19 cellular contexts compared by ENCODE assay signal in the genomic region with DNA sequence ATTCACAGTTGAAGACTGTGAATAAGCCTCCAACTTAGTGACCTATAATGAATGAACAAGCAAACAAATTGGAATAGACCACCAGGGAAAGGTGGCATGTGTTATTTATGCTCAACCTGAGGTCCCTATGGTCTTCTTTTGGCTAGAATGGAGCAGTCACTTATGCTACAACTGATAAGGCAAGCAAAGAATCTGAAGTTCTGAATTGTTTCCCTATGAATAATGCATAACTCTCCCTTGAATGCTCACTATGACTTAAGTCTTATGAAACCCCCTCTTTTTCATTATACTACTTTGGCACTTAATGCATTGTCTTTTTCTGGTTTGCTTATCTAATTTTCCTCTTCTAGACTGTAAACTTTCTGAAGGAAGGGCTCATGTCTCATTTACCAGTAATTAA. TPM values are rescaled to one million over a fixed set of nuclear protein-coding genes. Genes with fewer than 3 reads are reported as not detected.
DNase-seq lines count a peak whose midpoint lies in the region; ATAC-seq lines count a peak whose summit lies in the region.
"Had no signal": no experiment of that assay in that cellular context is flagged by ENCODE, and none has a peak within 500 bp of the region (broad histone marks: within the 10 kb centered on the region; RNA-seq: fewer than 3 reads in every experiment).

No MANE protein-coding gene starts in this region.

- ATAC-seq in GM21723 (IDR thresholded peaks at IDR 0.05; ENCODE audit: unreplicated experiment), result no peak

- no peaks in the 10 kb centered on the region for H3K27me3 ChIP-seq in SJSA1 (replicated peaks)

- H3K4me3 ChIP-seq in SJSA1, result no peak overlapping the region
- H3K4me3 ChIP-seq: heart right ventricle had no signal

- no peaks in the 10 kb centered on the region for H3K36me3 ChIP-seq in SJSA1
- H3K36me3 ChIP-seq: heart right ventricle had no signal

- peak overlapping the region; percentile 81 for H3K27ac ChIP-seq in SJSA1

- no peaks in the 10 kb centered on the region for H3K9me3 ChIP-seq in SJSA1 (replicated peaks)
- H3K9me3 ChIP-seq: heart right ventricle had no signal

- peak; percentile 70 for DNase-seq in EL
- no peak for DNase-seq in SJSA1 (ENCODE audit: low read depth in 1 of 2, low spot score in 2 of 2)
- DNase-seq in fibroblast of peridontal ligament (ENCODE audit: extremely low read depth), result peak; percentile 28
- DNase-seq in renal cortical epithelial cell (ENCODE audit: low read depth), result peak; percentile 11
- DNase-seq in activated naive CD4-positive, alpha-beta T cell treated with Interleukin-2 at 50 U/mL for 16 hours, result no peak
- DNase-seq in retina, result no peak
- no peak for DNase-seq in activated T-cell treated with anti-CD3 and anti-CD28 coated beads, Interleukin-2, amount 50 U/mL, for 1 hour
- DNase-seq: activated CD4-positive, alpha-beta memory T cell treated with anti-CD3 and anti-CD28 coated beads, Interleukin-2, amount 10 ng/mL, durations not matched to agents 7 days and 5 days; activated naive CD8-positive, alpha-beta T cell treated with anti-CD3 and anti-CD28 coated beads, Interleukin-2, amount 50 U/mL, for 24 hours; activated T-cell treated with anti-CD3 and anti-CD28 coated beads, Interleukin-2, amount 50 U/mL, for 72 hours; DMS153; erythroblast; heart right ventricle; left cardiac atrium; NCI-H187; stimulated activated CD4-positive, alpha-beta T cell treated with anti-CD3 and anti-CD28 coated beads, Interleukin-12 subunit alpha, Interleukin-12 subunit beta, amount 100 ng/mL, for 4 hours had no signal

- peaks cover 27% of the 10 kb centered on the region for H3K4me1 ChIP-seq in SJSA1 (replicated peaks)

RNA-seq across cellular contexts. Expression of a gene that starts 2.6 kb away (rescaled TPM):
- total RNA-seq in SJSA1 (2014; rRNA removed; shearing (Covaris generic)), result not detected in 2 replicates
- not detected in 2 replicates for total RNA-seq in renal cortical epithelial cell
- total RNA-seq: activated CD4-positive, alpha-beta memory T cell treated with anti-CD3 and anti-CD28 coated beads, Interleukin-2, amount 10 ng/mL, durations not matched to agents 7 days and 5 days; activated T-cell treated with anti-CD3 and anti-CD28 coated beads, Interleukin-2, amount 50 U/mL, for 72 hours; heart right ventricle; left cardiac atrium; NCI-H460; osteocyte had no signal

RNA-seq across cellular contexts. Expression of a gene that starts 49.7 kb away (rescaled TPM):
- 48.2 and 57.0 TPM in 2 replicates for total RNA-seq in SJSA1 (2014; rRNA removed; shearing (Covaris generic))
- 36.2 and 41.8 TPM in 2 replicates for total RNA-seq in renal cortical epithelial cell

RNA-seq across cellular contexts. Expression of a gene that starts 50.0 kb away (rescaled TPM):
- 16.5 and 22.3 TPM in 2 replicates for total RNA-seq in SJSA1 (2014; rRNA removed; shearing (Covaris generic))
- 19.4 and 79.6 TPM in 2 replicates for total RNA-seq in renal cortical epithelial cell

Comparison
In these comparisons a context has a peak if more than half of its experiments do, and no peak if none do; other contexts are left out.
1. DNase-seq: peak in EL (single experiment), fibroblast of peridontal ligament (single experiment) and renal cortical epithelial cell (single experiment); none in SJSA1 (0 of 2), activated naive CD4-positive, alpha-beta T cell treated with Interleukin-2 at 50 U/mL for 16 hours (single experiment), retina (single experiment) and activated T-cell treated with anti-CD3 and anti-CD28 coated beads, Interleukin-2, amount 50 U/mL, for 1 hour (single experiment).